ENCODE assay signal across 10 cellular contexts in the genomic region with DNA sequence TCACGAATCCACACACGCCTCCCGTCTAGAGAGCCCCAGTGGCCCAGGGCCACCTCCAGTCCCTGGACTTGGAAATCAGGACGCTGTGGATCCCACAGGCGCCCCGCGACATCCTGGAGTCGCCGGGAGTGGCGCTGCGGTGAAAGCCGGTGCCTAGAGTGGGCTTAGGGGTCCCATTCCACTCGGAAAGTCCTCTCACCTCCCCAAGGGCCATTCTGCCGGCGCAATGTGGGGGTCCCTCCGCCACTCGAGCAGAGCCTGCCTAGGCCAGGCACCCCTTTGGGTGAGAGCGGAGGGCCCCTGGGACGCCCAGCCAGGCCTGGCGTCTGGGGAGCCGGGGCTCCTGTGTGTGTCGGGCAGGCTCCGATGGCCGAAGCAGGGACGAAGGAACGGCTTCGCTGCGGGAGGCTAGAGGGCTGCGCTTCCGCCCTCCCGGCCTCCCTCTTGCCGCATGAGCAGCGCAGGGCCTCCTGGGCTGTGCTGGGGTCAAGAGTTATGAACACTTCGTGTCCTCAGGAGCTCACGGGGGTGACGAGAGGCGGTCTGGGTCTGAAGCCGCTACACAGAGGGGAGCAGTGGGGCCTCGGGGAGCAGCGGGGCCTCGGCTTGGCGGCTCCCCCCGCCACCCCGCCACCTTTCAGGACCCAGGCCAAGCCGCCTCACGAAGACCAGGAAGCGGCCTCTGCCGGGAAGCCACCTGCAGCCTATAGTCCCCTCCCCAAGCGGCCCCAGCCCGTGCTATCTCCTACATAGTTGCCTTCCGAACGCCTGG. TPM values are rescaled to one million over a fixed set of nuclear protein-coding genes. Genes with fewer than 3 reads are reported as not detected.
DNase-seq lines count a peak whose midpoint lies in the region; ATAC-seq and TF ChIP-seq lines count a peak whose summit lies in the region.
"Had no signal": no experiment of that assay in that cellular context is flagged by ENCODE, and none has a peak within 500 bp of the region (broad histone marks: within the 10 kb centered on the region; RNA-seq: fewer than 3 reads in every experiment).

No MANE protein-coding gene starts in this region.

- H3K27ac ChIP-seq in RWPE2 (ENCODE audit: poor library complexity, severe bottlenecking), result no peak overlapping the region
- H3K27ac ChIP-seq in upper lobe of right lung, result no peak overlapping the region
- H3K27ac ChIP-seq: KMS-11 had no signal

- peak; percentile 53 for ATAC-seq in Right ventricle myocardium inferior
- ATAC-seq in RWPE2 (ENCODE audit: low read depth), result peak; percentile 10; the same call in 1 of the 3 replicates
- peak; percentile 61 for ATAC-seq in upper lobe of right lung

- TF ChIP-seq CTCF in RWPE2 (IDR thresholded peaks at IDR 0.05; ENCODE audit: poor library complexity, severe bottlenecking) (no peak), upper lobe of right lung (IDR thresholded peaks at IDR 0.05) (no peak)

- H3K4me3 ChIP-seq in RWPE2 (ENCODE audit: severe bottlenecking) (no peak overlapping the region), upper lobe of right lung (peak overlapping the region; percentile 14)

- H3K27me3 ChIP-seq in RWPE2 (ENCODE audit: insufficient read depth, poor library complexity, severe bottlenecking) (peaks cover 84% of the 10 kb centered on the region), upper lobe of right lung (peaks cover 70% of the 10 kb centered on the region)

- H3K9me3 ChIP-seq in RWPE2 (ENCODE audit: severe bottlenecking), result no peaks in the 10 kb centered on the region
- no peaks in the 10 kb centered on the region for H3K9me3 ChIP-seq in upper lobe of right lung

- intact Hi-C loops in Right ventricle myocardium inferior (cut with DNase I), result loop anchor here (10.0 kb wide), 1 partner anchor 267 kb away; no protein-coding TSS in a partner anchor
- intact Hi-C loops in cardiac septum (cut with DNase I), result no loop called here
- intact Hi-C loops in upper lobe of right lung (cut with DNase I), result no loop called here

- H3K36me3 ChIP-seq in RWPE2 (ENCODE audit: low read depth) (no peaks in the 10 kb centered on the region), upper lobe of right lung (no peaks in the 10 kb centered on the region)

- DNase-seq in Right ventricle myocardium inferior (ENCODE audit: missing footprints) (peak; percentile 64), cardiac septum (ENCODE audit: low spot score) (no peak), RWPE2 (ENCODE audit: low spot score) (peak; percentile 39), left kidney (ENCODE audit: low read depth, low spot score) (peak; percentile 72), upper lobe of right lung (peak; percentile 64), NOMO-1 treated with DMSO at 0.1 percent for 48 hours (lab: John Stamatoyannopoulos, UW; ENCODE audit: unreplicated experiment) (no peak), HT-29 (ENCODE audit: low spot score) (no peak), C1 segment of cervical spinal cord (lab: John Stamatoyannopoulos, UW) (no peak)
- DNase-seq: activated T-cell treated with anti-CD3 and anti-CD28 coated beads, Interleukin-2, amount 50 U/mL, for 1 hour had no signal

- H3K4me1 ChIP-seq in RWPE2 (ENCODE audit: insufficient read depth, poor library complexity, severe bottlenecking) (no peaks in the 10 kb centered on the region), upper lobe of right lung (peaks cover 15% of the 10 kb centered on the region)

RNA-seq across cellular contexts. Expression of gene POU3F2, which starts 13.6 kb away (rescaled TPM):
- total RNA-seq in Right ventricle myocardium inferior, result not detected
- 0.08 TPM for total RNA-seq in cardiac septum
- total RNA-seq in upper lobe of right lung, result not detected
- not detected in 2 replicates for total RNA-seq in HT-29 (2014; rRNA removed; shearing (Covaris generic))

Comparison
In these comparisons a context has a peak if more than half of its experiments do, and no peak if none do; other contexts are left out.
1. DNase-seq: peak in Right ventricle myocardium inferior (single experiment), RWPE2 (single experiment), left kidney (single experiment) and upper lobe of right lung (single experiment); none in cardiac septum (single experiment), NOMO-1 treated with DMSO at 0.1 percent for 48 hours (single experiment), HT-29 (single experiment) and C1 segment of cervical spinal cord (0 of 14).
2. ATAC-seq: peak in every context shown above with its lines; median percentile 61 in upper lobe of right lung; 53 in Right ventricle myocardium inferior; 10 in RWPE2.